ENCODE assay signal across 1 cellular context in the genomic region with DNA sequence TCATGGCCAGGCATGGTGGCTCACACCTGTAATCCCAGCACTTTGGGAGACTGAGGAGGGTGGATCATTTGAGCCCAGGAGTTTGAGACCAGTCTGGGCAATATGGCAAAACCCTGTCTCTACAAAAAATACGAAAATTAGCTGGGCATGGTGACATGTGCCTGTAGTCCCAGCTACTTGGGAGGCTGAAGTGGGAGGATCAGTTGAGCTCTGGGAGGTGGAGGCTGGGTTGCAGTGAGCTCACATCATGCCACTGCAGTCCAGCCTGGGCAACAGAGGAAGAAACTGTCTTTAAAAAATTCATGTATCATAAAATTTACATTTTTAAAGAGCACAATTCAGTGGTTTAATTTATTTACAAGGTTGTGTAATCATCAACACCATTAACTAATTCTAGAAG. TPM values are rescaled to one million over a fixed set of nuclear protein-coding genes. Genes with fewer than 3 reads are reported as not detected.
"Had no signal": no experiment of that assay in that cellular context is flagged by ENCODE, and none has a peak within 500 bp of the region (broad histone marks: within the 10 kb centered on the region; RNA-seq: fewer than 3 reads in every experiment).

No MANE protein-coding gene starts in this region.

RNA-seq across cellular contexts. Expression of a gene that starts 23.6 kb away (rescaled TPM):
- total RNA-seq: ascending aorta had no signal
